ENCODE assay signal across 26 cellular contexts in genomic region chr5:29882036-29882435, GRCh38.
"Had no signal": no experiment of that assay in that cellular context is flagged by ENCODE, and none has a peak within 500 bp of the region (broad histone marks: within the 10 kb centered on the region; RNA-seq: fewer than 3 reads in every experiment).

No MANE protein-coding gene starts in this region.

- H3K27ac ChIP-seq: epithelial cell of prostate, esophagus squamous epithelium, gastrocnemius medialis, heart right ventricle, left lung, lower lobe of right lung had no signal

- H3K9me3 ChIP-seq: esophagus squamous epithelium, gastrocnemius medialis, lower lobe of right lung had no signal

- FAIRE-seq: endometrium, islet of Langerhans, keratinocyte had no signal

- H3K4me1 ChIP-seq: esophagus squamous epithelium, gastrocnemius medialis, heart right ventricle, left lung, lower lobe of right lung had no signal

- H3K27me3 ChIP-seq: esophagus squamous epithelium, gastrocnemius medialis, heart right ventricle, left lung had no signal

- H3K4me3 ChIP-seq: esophagus squamous epithelium, gastrocnemius medialis, heart right ventricle, left lung, lower lobe of right lung, mucosa of descending colon had no signal

- H3K36me3 ChIP-seq: esophagus squamous epithelium, gastrocnemius medialis, heart right ventricle, left lung, lower lobe of right lung had no signal

- ATAC-seq: effector memory CD8-positive, alpha-beta T cell; esophagus mucosa; gastrocnemius medialis; heart right ventricle; left cardiac atrium; left lung; left ventricle myocardium superior; lower lobe of right lung; mucosa of descending colon; naive thymus-derived CD8-positive, alpha-beta T cell had no signal

- DNase-seq: cortex of kidney; effector CD8-positive, alpha-beta T cell; effector memory CD8-positive, alpha-beta T cell; endodermal cell; erythroblast; esophagus squamous epithelium; foreskin fibroblast; foreskin melanocyte; gastrocnemius medialis; glutamatergic neuron; head of caudate nucleus; heart right ventricle; hippocampal formation; left cardiac atrium; left lung; left ventricle myocardium superior; lower lobe of right lung; mesenchymal stem cell; mucosa of descending colon; naive B cell; naive thymus-derived CD8-positive, alpha-beta T cell had no signal
